ENCODE assay signal across 9 cellular contexts in genomic region chr22:43293661-43294392, GRCh38. TPM values are rescaled to one million over a fixed set of nuclear protein-coding genes. Genes with fewer than 3 reads are reported as not detected.
DNase-seq lines count a peak whose midpoint lies in the region; ATAC-seq and TF ChIP-seq lines count a peak whose summit lies in the region.
"Had no signal": no experiment of that assay in that cellular context is flagged by ENCODE, and none has a peak within 500 bp of the region (broad histone marks: within the 10 kb centered on the region; RNA-seq: fewer than 3 reads in every experiment).

No MANE protein-coding gene starts in this region.

- peaks cover 0 to 6% (median 3%) of the 10 kb centered on the region in 3 donors for H3K4me1 Mint-ChIP-seq in T-cell

- H4K5ac ChIP-seq in IMR-90 (ENCODE audit: low read depth, low read length) = no peak overlapping the region

- no peak overlapping the region for H3K4me3 ChIP-seq in AG04450 (ENCODE audit: low read depth, low read length)
- no peak overlapping the region for H3K4me3 ChIP-seq in IMR-90 (ENCODE audit: insufficient read depth, low read depth, low read length)
- no peak overlapping the region for H3K4me3 ChIP-seq in lung

- H3K9me3 ChIP-seq in AG04450 (ENCODE audit: control insufficient read depth, insufficient read depth, low read length) = no peaks in the 10 kb centered on the region
- H3K9me3 ChIP-seq in IMR-90 (ENCODE audit: control insufficient read depth, insufficient read depth, low read length) = no peaks in the 10 kb centered on the region
- H3K9me3 ChIP-seq in lung (ENCODE audit: control insufficient read depth in 2 of 2, insufficient read depth in 1 of 2, low read length in 1 of 2) = no peaks in the 10 kb centered on the region

- H2AK5ac ChIP-seq in IMR-90 (ENCODE audit: low read depth, low read length) = no peak overlapping the region

- no peak overlapping the region for H2BK15ac ChIP-seq in IMR-90 (ENCODE audit: low read depth, low read length)

- H3K4me3 Mint-ChIP-seq in T-cell = no peak overlapping the region

- TF ChIP-seq CTCF in AG04450 (IDR thresholded peaks at IDR 0.05; ENCODE audit: low read depth, low read length) = no peak
- TF ChIP-seq CTCF in IMR-90 (conservative IDR thresholded peaks at IDR 0.05; ENCODE audit: low read depth, low read length) = no peak
- TF ChIP-seq CTCF in lung (IDR thresholded peaks at IDR 0.05; ENCODE audit: control extremely low read depth, extremely low read depth) = no peak

- no peak overlapping the region for H3K27ac Mint-ChIP-seq in T-cell
- H3K27ac Mint-ChIP-seq: CD4-positive, CD25-positive, alpha-beta regulatory T cell had no signal

- H2BK20ac ChIP-seq in IMR-90 (ENCODE audit: low read depth, low read length) = no peak overlapping the region; the same call in 1 of the 2 replicates

- peaks cover 0 to 2% of the 10 kb centered on the region in 2 donors for H3K27me3 Mint-ChIP-seq in T-cell
- H3K27me3 Mint-ChIP-seq: CD4-positive, CD25-positive, alpha-beta regulatory T cell had no signal

- no peak overlapping the region for H3K14ac ChIP-seq in IMR-90 (replicated peaks; ENCODE audit: low read depth, low read length)

- no peak overlapping the region for H4K91ac ChIP-seq in IMR-90 (ENCODE audit: insufficient read depth, low read depth, low read length)

- no TSS peak for BruUV-seq in IMR-90 (replicated peaks; lab: Mats Ljungman, UMichigan)

- TF ChIP-seq RAD21 in IMR-90 (IDR thresholded peaks at IDR 0.05; ENCODE audit: low read length) = no peak

- H3K79me1 ChIP-seq in IMR-90 (ENCODE audit: low read depth in 1 of 2, low read length in 2 of 2) = no peaks in the 10 kb centered on the region

- peak overlapping the region; percentile 48; the same call in 1 of the 2 replicates for H3K4ac ChIP-seq in IMR-90 (ENCODE audit: low read depth, low read length)

- H3K27ac ChIP-seq in AG04450 (ENCODE audit: low read depth, low read length) (no peak overlapping the region), IMR-90 (ENCODE audit: insufficient read depth, low read length) (peak overlapping the region; percentile 13; the same call in 1 of the 2 replicates), lung (ENCODE audit: low read depth in 1 of 2, low read length in 1 of 2) (peak overlapping the region in 1 of 2 donors; percentile 87)

- H3K9me1 ChIP-seq in IMR-90 (ENCODE audit: insufficient read depth, low read length) = peaks cover 6% of the 10 kb centered on the region

- WGBS in IMR-90 (ENCODE audit: extremely low coverage in 2 of 2, insufficient read length in 1 of 2), 2 experiments = 30% methylated on average over 3 of the region's 15 CpGs; no CpG with 5 or more reads in 1 of the 2 experiments
- WGBS in lung, 2 donors = 63 to 68% methylated on average over 15 of the region's 15 CpGs

- CTCF ChIA-PET in AG04450 (lab: Charles Lee) (interaction anchor here (0.9 kb wide), 1 partner anchor 23 kb away, joined by 3 read pairs; no protein-coding TSS in a partner anchor), IMR-90 (lab: Yijun Ruan, JAX) (interaction anchor here (0.6 kb wide), 1 partner anchor 92 kb away, joined by 3 read pairs; no protein-coding TSS in a partner anchor), T-cell (lab: Charles Lee) (no interaction called here)

- H2BK5ac ChIP-seq in IMR-90 (ENCODE audit: low read depth, low read length, poor library complexity, severe bottlenecking) = no peak overlapping the region

- H3K4me2 ChIP-seq in IMR-90 (ENCODE audit: low read depth, low read length) = no peak overlapping the region

- peak overlapping the region; percentile 64 for H2BK120ac ChIP-seq in IMR-90 (ENCODE audit: low read depth, low read length)

- no peaks in the 10 kb centered on the region for H4K20me1 ChIP-seq in IMR-90 (ENCODE audit: insufficient read depth, low read length)

- H2AK9ac ChIP-seq in IMR-90 (replicated peaks; ENCODE audit: low read depth, low read length, poor library complexity) = no peak overlapping the region

- no peak overlapping the region; a peak in 1 of 4 replicates for H4K8ac ChIP-seq in IMR-90 (ENCODE audit: low read depth in 2 of 2, low read length in 2 of 2)

- DNase-seq in AG04450 (ENCODE audit: low read depth, low spot score) = peak; percentile 21
- peak; percentile 60 for DNase-seq in IMR-90
- DNase-seq in amniotic epithelial cell (ENCODE audit: low read depth) = peak; percentile 52
- peak; percentile 48 for DNase-seq in lung (ENCODE audit: low spot score)
- DNase-seq in NCI-H1436 (lab: John Stamatoyannopoulos, UW) = no peak
- no peak for DNase-seq in T-cell
- no peak for DNase-seq in KBM-7
- DNase-seq in putamen (ENCODE audit: low spot score) = no peak
- DNase-seq: CD4-positive, CD25-positive, alpha-beta regulatory T cell had no signal

- H2AFZ ChIP-seq in IMR-90 (replicated peaks; ENCODE audit: low read length, poor library complexity) = peak overlapping the region; percentile 59

- H3K56ac ChIP-seq in IMR-90 (ENCODE audit: extremely low read depth, insufficient read depth, low read length) = no peak overlapping the region

- H3K9ac ChIP-seq in IMR-90 (ENCODE audit: low read depth, low read length) = no peak overlapping the region

- H3K18ac ChIP-seq in IMR-90 (ENCODE audit: low read depth, low read length) = peak overlapping the region; percentile 33; the same call in 1 of the 2 replicates

- ATAC-seq in IMR-90 (ENCODE audit: low read depth) (peak; percentile 60), lung (ENCODE audit: insufficient read depth, low FRiP score) (no peak), T-cell (replicated peaks in 1 of 4) (no peak)

- POLR2A ChIA-PET in AG04450 (lab: Yijun Ruan, JAX) (no interaction called here), IMR-90 (lab: Charles Lee; ENCODE audit: unreplicated experiment) (no interaction called here), T-cell (lab: Charles Lee) (no interaction called here)

- intact Hi-C loops in IMR-90 (cut with micrococcal nuclease) = no loop called here

- in situ Hi-C loops in IMR-90 (cut with MboI; ENCODE audit: low sequenced_read_pairs) = no loop called here
- in situ Hi-C loops in KBM-7 (cut with MboI; ENCODE audit: low pct_unique_long_range_greater_than_20kb, low sequenced_read_pairs) = no loop called here

- TF ChIP-seq POLR2A in IMR-90 (IDR thresholded peaks at IDR 0.05; ENCODE audit: low read depth, low read length) = no peak

- dilution Hi-C loops in IMR-90 (cut with HindIII; ENCODE audit: low sequenced_read_pairs, unreplicated experiment) = no loop called here

- H3K36me3 Mint-ChIP-seq in T-cell = no peaks in the 10 kb centered on the region
- H3K36me3 Mint-ChIP-seq: CD4-positive, CD25-positive, alpha-beta regulatory T cell had no signal

- no peaks in the 10 kb centered on the region for H3K9me3 Mint-ChIP-seq in T-cell

- peaks cover 11% of the 10 kb centered on the region; the same call in 1 of the 2 replicates for H3K4me1 ChIP-seq in IMR-90 (ENCODE audit: control insufficient read depth, insufficient read depth, low read length)
- H3K4me1 ChIP-seq in lung (ENCODE audit: control insufficient read depth in 2 of 2, insufficient read depth in 2 of 2, low read length in 2 of 2) = peaks cover 0 to 36% of the 10 kb centered on the region in 2 donors

- no peak overlapping the region for H3K23ac ChIP-seq in IMR-90 (ENCODE audit: low read depth, low read length)

- H3K27me3 ChIP-seq in AG04450 (ENCODE audit: control insufficient read depth, insufficient read depth, low read length) (peaks cover 49% of the 10 kb centered on the region), IMR-90 (ENCODE audit: control insufficient read depth, insufficient read depth, low read length) (peaks cover 3% of the 10 kb centered on the region; the same call in 1 of the 2 replicates), lung (ENCODE audit: control insufficient read depth, insufficient read depth) (no peaks in the 10 kb centered on the region)

- H3K36me3 ChIP-seq in IMR-90 (ENCODE audit: control insufficient read depth, insufficient read depth, low read length) (no peaks in the 10 kb centered on the region), lung (ENCODE audit: control insufficient read depth in 2 of 2, insufficient read depth in 2 of 2, low read length in 2 of 2) (no peaks in the 10 kb centered on the region)

TF ChIP-seq in IMR-90, 13 proteins besides CTCF, POLR2A, EP300 and RAD21:
- TF ChIP-seq FOS (IDR thresholded peaks at IDR 0.05; ENCODE audit: low read depth, low read length) (peak; percentile 27; the same call in 1 of the 2 replicates), RCOR1 (IDR thresholded peaks at IDR 0.05; ENCODE audit: insufficient replicate concordance, low read length) (no peak)
- TF ChIP-seq, protein P1, sequence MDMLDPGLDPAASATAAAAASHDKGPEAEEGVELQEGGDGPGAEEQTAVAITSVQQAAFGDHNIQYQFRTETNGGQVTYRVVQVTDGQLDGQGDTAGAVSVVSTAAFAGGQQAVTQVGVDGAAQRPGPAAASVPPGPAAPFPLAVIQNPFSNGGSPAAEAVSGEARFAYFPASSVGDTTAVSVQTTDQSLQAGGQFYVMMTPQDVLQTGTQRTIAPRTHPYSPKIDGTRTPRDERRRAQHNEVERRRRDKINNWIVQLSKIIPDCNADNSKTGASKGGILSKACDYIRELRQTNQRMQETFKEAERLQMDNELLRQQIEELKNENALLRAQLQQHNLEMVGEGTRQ (IDR thresholded peaks at IDR 0.05; ENCODE audit: low read depth, low read length) = no peak

RNA-seq across cellular contexts. Expression of gene SCUBE1, which starts 49.3 kb away (rescaled TPM):
- polyA plus RNA-seq in AG04450 (2011; rRNA removed) (not detected in 2 replicates), IMR-90 (2012; rRNA removed) (not detected in 2 replicates), lung (1 to 10 TPM; 1.6 to 3.7 TPM)
- not detected in 2 replicates for polyA minus RNA-seq in AG04450 (2011; rRNA and poly(A)+ RNA removed)
- total RNA-seq in IMR-90 (2012; rRNA removed) (not detected in 2 replicates), lung (1 to 10 TPM; 6.2 to 7.9 TPM), T-cell (under 1 TPM in 2 of 5 donors, not detected in 3; 0.03 to 0.10 TPM)
- not detected in 2 replicates for polyA plus RNA-seq in IMR-90 (2012; cell fraction: cytosol; rRNA removed)
- polyA plus RNA-seq in IMR-90 (2012; cell fraction: nucleus; rRNA removed; ENCODE audit: low replicate concordance) = not detected in 2 replicates
- polyA plus RNA-seq: CD4-positive, CD25-positive, alpha-beta regulatory T cell had no signal

Comparison
In these comparisons a context has a peak if more than half of its experiments do, and no peak if none do; other contexts are left out.
1. DNase-seq: peak in AG04450 (single experiment), IMR-90 (single experiment), amniotic epithelial cell (single experiment) and lung (single experiment); none in NCI-H1436 (single experiment), T-cell (0 of 34), KBM-7 (single experiment) and putamen (single experiment).
2. CTCF ChIA-PET loops: an anchor here in AG04450 (0.9 kb wide) and IMR-90 (0.6 kb wide); none called in T-cell.